ENCODE assay signal across 2 cellular contexts in genomic region chr13:33537691-33538090, GRCh38.
TF ChIP-seq lines count a peak whose summit lies in the region.

No MANE protein-coding gene starts in this region.

TF ChIP-seq in IMR-90, 13 proteins besides CTCF, POLR2A, EP300 and RAD21:
- TF ChIP-seq NFE2L2 (IDR thresholded peaks at IDR 0.05; ENCODE audit: low read depth, low read length) (no peak), RFX5 (IDR thresholded peaks at IDR 0.05; ENCODE audit: low read depth, low read length) (no peak), CEBPB (IDR thresholded peaks at IDR 0.05; ENCODE audit: low read depth, low read length) (no peak), FOS (IDR thresholded peaks at IDR 0.05; ENCODE audit: low read depth, low read length) (no peak), RCOR1 (IDR thresholded peaks at IDR 0.05; ENCODE audit: insufficient replicate concordance, low read length) (no peak), MXI1 (IDR thresholded peaks at IDR 0.05; ENCODE audit: borderline replicate concordance, low read depth, low read length) (no peak), SMC3 (IDR thresholded peaks at IDR 0.05; ENCODE audit: low read depth, low read length) (no peak), BHLHE40 (IDR thresholded peaks at IDR 0.05; ENCODE audit: low read depth, low read length) (no peak), CHD1 (IDR thresholded peaks at IDR 0.05; ENCODE audit: low read depth, low read length) (no peak), MAZ (IDR thresholded peaks at IDR 0.05; ENCODE audit: borderline replicate concordance, low read depth, low read length) (no peak), MAFK (IDR thresholded peaks at IDR 0.05; ENCODE audit: low read depth, low read length) (no peak)
- TF ChIP-seq, protein P1, sequence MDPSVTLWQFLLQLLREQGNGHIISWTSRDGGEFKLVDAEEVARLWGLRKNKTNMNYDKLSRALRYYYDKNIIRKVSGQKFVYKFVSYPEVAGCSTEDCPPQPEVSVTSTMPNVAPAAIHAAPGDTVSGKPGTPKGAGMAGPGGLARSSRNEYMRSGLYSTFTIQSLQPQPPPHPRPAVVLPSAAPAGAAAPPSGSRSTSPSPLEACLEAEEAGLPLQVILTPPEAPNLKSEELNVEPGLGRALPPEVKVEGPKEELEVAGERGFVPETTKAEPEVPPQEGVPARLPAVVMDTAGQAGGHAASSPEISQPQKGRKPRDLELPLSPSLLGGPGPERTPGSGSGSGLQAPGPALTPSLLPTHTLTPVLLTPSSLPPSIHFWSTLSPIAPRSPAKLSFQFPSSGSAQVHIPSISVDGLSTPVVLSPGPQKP (IDR thresholded peaks at IDR 0.05; ENCODE audit: borderline replicate concordance, low read depth, low read length), result no peak
- TF ChIP-seq, protein P2, sequence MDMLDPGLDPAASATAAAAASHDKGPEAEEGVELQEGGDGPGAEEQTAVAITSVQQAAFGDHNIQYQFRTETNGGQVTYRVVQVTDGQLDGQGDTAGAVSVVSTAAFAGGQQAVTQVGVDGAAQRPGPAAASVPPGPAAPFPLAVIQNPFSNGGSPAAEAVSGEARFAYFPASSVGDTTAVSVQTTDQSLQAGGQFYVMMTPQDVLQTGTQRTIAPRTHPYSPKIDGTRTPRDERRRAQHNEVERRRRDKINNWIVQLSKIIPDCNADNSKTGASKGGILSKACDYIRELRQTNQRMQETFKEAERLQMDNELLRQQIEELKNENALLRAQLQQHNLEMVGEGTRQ (IDR thresholded peaks at IDR 0.05; ENCODE audit: low read depth, low read length), result no peak

TF ChIP-seq in H1, 55 proteins besides CTCF, POLR2A, EP300 and RAD21:
- TF ChIP-seq PHF8 (conservative IDR thresholded peaks at IDR 0.05; ENCODE audit: low read depth, low read length) (no peak), NRF1 (IDR thresholded peaks at IDR 0.05; ENCODE audit: low read depth, low read length) (no peak), CREB1 (IDR thresholded peaks at IDR 0.05) (no peak), TEAD4 (IDR thresholded peaks at IDR 0.05; ENCODE audit: low read depth, low read length) (no peak)
TF ChIP-seq in H1: peak in this region for 0.
